9 cellular contexts compared by ENCODE assay signal in genomic region chr10:2137549-2138174, GRCh38.
DNase-seq lines count a peak whose midpoint lies in the region; ATAC-seq and TF ChIP-seq lines count a peak whose summit lies in the region.
"Had no signal": no experiment of that assay in that cellular context is flagged by ENCODE, and none has a peak within 500 bp of the region (broad histone marks: within the 10 kb centered on the region; RNA-seq: fewer than 3 reads in every experiment).

No MANE protein-coding gene starts in this region.

- TF ChIP-seq EP300 in esophagus muscularis mucosa (IDR thresholded peaks at IDR 0.05), result no peak

- no peak overlapping the region for H3K4me3 Mint-ChIP-seq in activated CD4-positive, alpha-beta T cell treated with anti-CD3 and anti-CD28 coated beads for 36 hours
- H3K4me3 Mint-ChIP-seq in activated CD8-positive, alpha-beta memory T cell treated with anti-CD3 and anti-CD28 coated beads, Interleukin-2, amount 10 ng/mL, durations not matched to agents 7 days and 5 days, result no peak overlapping the region

- no peaks in the 10 kb centered on the region for H3K4me1 ChIP-seq in esophagus muscularis mucosa

- DNase-seq in activated CD4-positive, alpha-beta T cell treated with anti-CD3 and anti-CD28 coated beads for 36 hours, result peak; percentile 38
- DNase-seq in activated CD4-positive, alpha-beta T cell treated with anti-CD3 and anti-CD28 coated beads, Interleukin-2, amount 50 U/mL, for 1 hour, result no peak
- peak; percentile 26 for DNase-seq in HT-29 (ENCODE audit: low spot score)
- DNase-seq in WERI-Rb-1, result peak; percentile 19
- DNase-seq in renal cortical epithelial cell (ENCODE audit: low read depth), result peak; percentile 56
- no peak for DNase-seq in esophagus muscularis mucosa (ENCODE audit: extremely low spot score)
- no peak for DNase-seq in activated CD8-positive, alpha-beta memory T cell treated with anti-CD3 and anti-CD28 coated beads, Interleukin-2, amount 10 ng/mL, durations not matched to agents 7 days and 5 days
- DNase-seq: DMS79 treated with DMSO at 0.1 percent for 48 hours had no signal

- peak; percentile 68 for TF ChIP-seq CTCF in WERI-Rb-1 (IDR thresholded peaks at IDR 0.05; ENCODE audit: low read depth, low read length)
- TF ChIP-seq CTCF in esophagus muscularis mucosa (IDR thresholded peaks at IDR 0.05), result no peak

- no peak overlapping the region for H3K4me3 ChIP-seq in WERI-Rb-1 (ENCODE audit: low read depth, low read length)
- no peak overlapping the region for H3K4me3 ChIP-seq in esophagus muscularis mucosa

- no peaks in the 10 kb centered on the region for H3K27me3 Mint-ChIP-seq in activated CD4-positive, alpha-beta T cell treated with anti-CD3 and anti-CD28 coated beads for 36 hours
- H3K27me3 Mint-ChIP-seq in activated CD8-positive, alpha-beta memory T cell treated with anti-CD3 and anti-CD28 coated beads, Interleukin-2, amount 10 ng/mL, durations not matched to agents 7 days and 5 days, result no peaks in the 10 kb centered on the region

- POLR2A ChIA-PET in activated CD4-positive, alpha-beta T cell treated with anti-CD3 and anti-CD28 coated beads for 36 hours (lab: Charles Lee), result no interaction called here

- H3K27me3 ChIP-seq in WERI-Rb-1 (ENCODE audit: insufficient read depth, low read depth, severe bottlenecking), result no peaks in the 10 kb centered on the region
- H3K27me3 ChIP-seq in esophagus muscularis mucosa, result no peaks in the 10 kb centered on the region

- H3K9me3 ChIP-seq in WERI-Rb-1 (ENCODE audit: severe bottlenecking), result no peaks in the 10 kb centered on the region
- no peaks in the 10 kb centered on the region for H3K9me3 ChIP-seq in esophagus muscularis mucosa

- no peak overlapping the region for H3K27ac Mint-ChIP-seq in activated CD4-positive, alpha-beta T cell treated with anti-CD3 and anti-CD28 coated beads for 36 hours
- no peak overlapping the region for H3K27ac Mint-ChIP-seq in activated CD8-positive, alpha-beta memory T cell treated with anti-CD3 and anti-CD28 coated beads, Interleukin-2, amount 10 ng/mL, durations not matched to agents 7 days and 5 days

- H3K36me3 ChIP-seq in WERI-Rb-1 (no peaks in the 10 kb centered on the region), esophagus muscularis mucosa (no peaks in the 10 kb centered on the region)

- no peak overlapping the region for H3K27ac ChIP-seq in WERI-Rb-1
- no peak overlapping the region for H3K27ac ChIP-seq in esophagus muscularis mucosa (replicated peaks in 1 of 4)

- H3K9me3 Mint-ChIP-seq in activated CD4-positive, alpha-beta T cell treated with anti-CD3 and anti-CD28 coated beads for 36 hours (ENCODE audit: low read depth), result no peaks in the 10 kb centered on the region
- no peaks in the 10 kb centered on the region for H3K9me3 Mint-ChIP-seq in activated CD8-positive, alpha-beta memory T cell treated with anti-CD3 and anti-CD28 coated beads, Interleukin-2, amount 10 ng/mL, durations not matched to agents 7 days and 5 days (ENCODE audit: low read depth)

- ATAC-seq in activated CD4-positive, alpha-beta T cell treated with anti-CD3 and anti-CD28 coated beads for 36 hours, result peak; percentile 42
- no peak for ATAC-seq in activated CD8-positive, alpha-beta memory T cell treated with anti-CD3 and anti-CD28 coated beads, Interleukin-2, amount 10 ng/mL, durations not matched to agents 7 days and 5 days
- ATAC-seq in HG03469 (IDR thresholded peaks at IDR 0.05; ENCODE audit: unreplicated experiment), result no peak

- intact Hi-C loops in activated CD4-positive, alpha-beta T cell treated with anti-CD3 and anti-CD28 coated beads for 36 hours (cut with DNase I, micrococcal nuclease), result no loop called here
- intact Hi-C loops in esophagus muscularis mucosa (cut with DNase I), result no loop called here

- WGBS in esophagus muscularis mucosa, result 83% methylated on average over 4 of the region's 4 CpGs

- TF ChIP-seq POLR2A in esophagus muscularis mucosa (IDR thresholded peaks at IDR 0.05; ENCODE audit: low read depth), result no peak

- CTCF ChIA-PET in activated CD4-positive, alpha-beta T cell treated with anti-CD3 and anti-CD28 coated beads for 36 hours (lab: Charles Lee), result interaction anchor here (0.7 to 1.2 kb wide), 2 partner anchors 15 to 37 kb away, joined by 3 to 4 read pairs; no protein-coding TSS in a partner anchor
- CTCF ChIA-PET in activated CD8-positive, alpha-beta memory T cell treated with anti-CD3 and anti-CD28 coated beads, Interleukin-2, amount 10 ng/mL, durations not matched to agents 7 days and 5 days (lab: Charles Lee), result no interaction called here

- H3K36me3 Mint-ChIP-seq in activated CD4-positive, alpha-beta T cell treated with anti-CD3 and anti-CD28 coated beads for 36 hours (ENCODE audit: low read depth), result no peaks in the 10 kb centered on the region
- H3K36me3 Mint-ChIP-seq in activated CD8-positive, alpha-beta memory T cell treated with anti-CD3 and anti-CD28 coated beads, Interleukin-2, amount 10 ng/mL, durations not matched to agents 7 days and 5 days, result no peaks in the 10 kb centered on the region

- H3K4me1 Mint-ChIP-seq in activated CD4-positive, alpha-beta T cell treated with anti-CD3 and anti-CD28 coated beads for 36 hours, result no peaks in the 10 kb centered on the region
- no peaks in the 10 kb centered on the region for H3K4me1 Mint-ChIP-seq in activated CD8-positive, alpha-beta memory T cell treated with anti-CD3 and anti-CD28 coated beads, Interleukin-2, amount 10 ng/mL, durations not matched to agents 7 days and 5 days

Comparison
In these comparisons a context has a peak if more than half of its experiments do, and no peak if none do; other contexts are left out.
1. DNase-seq: peak in activated CD4-positive, alpha-beta T cell treated with anti-CD3 and anti-CD28 coated beads for 36 hours (single experiment), HT-29 (single experiment), WERI-Rb-1 (single experiment) and renal cortical epithelial cell (single experiment); none in activated CD4-positive, alpha-beta T cell treated with anti-CD3 and anti-CD28 coated beads, Interleukin-2, amount 50 U/mL, for 1 hour (single experiment), esophagus muscularis mucosa (single experiment) and activated CD8-positive, alpha-beta memory T cell treated with anti-CD3 and anti-CD28 coated beads, Interleukin-2, amount 10 ng/mL, durations not matched to agents 7 days and 5 days (single experiment).